Comparison of ENCODE assay signal across 8 cellular contexts in genomic region chr9:97632992-97633858, GRCh38. TPM values are rescaled to one million over a fixed set of nuclear protein-coding genes. Genes with fewer than 3 reads are reported as not detected.
DNase-seq lines count a peak whose midpoint lies in the region; ATAC-seq and TF ChIP-seq lines count a peak whose summit lies in the region.

A gene with protein sequence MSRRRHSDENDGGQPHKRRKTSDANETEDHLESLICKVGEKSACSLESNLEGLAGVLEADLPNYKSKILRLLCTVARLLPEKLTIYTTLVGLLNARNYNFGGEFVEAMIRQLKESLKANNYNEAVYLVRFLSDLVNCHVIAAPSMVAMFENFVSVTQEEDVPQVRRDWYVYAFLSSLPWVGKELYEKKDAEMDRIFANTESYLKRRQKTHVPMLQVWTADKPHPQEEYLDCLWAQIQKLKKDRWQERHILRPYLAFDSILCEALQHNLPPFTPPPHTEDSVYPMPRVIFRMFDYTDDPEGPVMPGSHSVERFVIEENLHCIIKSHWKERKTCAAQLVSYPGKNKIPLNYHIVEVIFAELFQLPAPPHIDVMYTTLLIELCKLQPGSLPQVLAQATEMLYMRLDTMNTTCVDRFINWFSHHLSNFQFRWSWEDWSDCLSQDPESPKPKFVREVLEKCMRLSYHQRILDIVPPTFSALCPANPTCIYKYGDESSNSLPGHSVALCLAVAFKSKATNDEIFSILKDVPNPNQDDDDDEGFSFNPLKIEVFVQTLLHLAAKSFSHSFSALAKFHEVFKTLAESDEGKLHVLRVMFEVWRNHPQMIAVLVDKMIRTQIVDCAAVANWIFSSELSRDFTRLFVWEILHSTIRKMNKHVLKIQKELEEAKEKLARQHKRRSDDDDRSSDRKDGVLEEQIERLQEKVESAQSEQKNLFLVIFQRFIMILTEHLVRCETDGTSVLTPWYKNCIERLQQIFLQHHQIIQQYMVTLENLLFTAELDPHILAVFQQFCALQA (plus strand): TSS chr9:97633821. CDS start chr9:97633882, 61 bp downstream.
Gene TSTD2 (minus strand): TSS chr9:97633368. CDS start chr9:97627562, 5,806 bp downstream.

- peak within 1 kb of the TSS; percentile 92 to 95 (median 95) for H3K27ac ChIP-seq in right lobe of liver

- H3K4me3 ChIP-seq in right lobe of liver: peak within 1 kb of the TSS; percentile 76 to 91 (median 88)

- peaks cover 0 to 31% (median 7%) of the 10 kb centered on the region in 4 donors for H3K4me1 ChIP-seq in right lobe of liver

- intact Hi-C loops in CD14-positive monocyte (cut with micrococcal nuclease): loop anchor here (10.0 kb wide), 2 partner anchors 62 to 292 kb away; partner anchors contain the start of genes TRMO (in 1 of the 2) and XPA (in 1 of the 2)
- intact Hi-C loops in right lobe of liver (cut with DNase I): no loop called here

- no peaks in the 10 kb centered on the region for H3K27me3 ChIP-seq in right lobe of liver

- H3K27me3 Mint-ChIP-seq in CD14-positive monocyte (ENCODE audit: low read depth in 3 of 3): no peaks in the 10 kb centered on the region

- no peaks in the 10 kb centered on the region for H3K36me3 ChIP-seq in right lobe of liver

- H3K4me3 Mint-ChIP-seq in CD14-positive monocyte: peak within 1 kb of the TSS; percentile 94 to 98

- ATAC-seq in GM19397 (IDR thresholded peaks at IDR 0.05; ENCODE audit: unreplicated experiment): peak; percentile 90
- peak; percentile 84 for ATAC-seq in HG03571 (IDR thresholded peaks at IDR 0.05; ENCODE audit: unreplicated experiment)
- ATAC-seq in right lobe of liver: peak; percentile 89 to 97 (median 92)

- TF ChIP-seq POLR2A in right lobe of liver (IDR thresholded peaks at IDR 0.05): peak; percentile 95

- peaks cover 9 to 13% of the 10 kb centered on the region in 2 donors for H3K36me3 Mint-ChIP-seq in CD14-positive monocyte

- no peaks in the 10 kb centered on the region for H3K9me3 ChIP-seq in right lobe of liver

- peaks cover 0 to 2% (median 0%) of the 10 kb centered on the region in 7 donors for H3K9me3 Mint-ChIP-seq in CD14-positive monocyte

- peak within 1 kb of the TSS; percentile 97 to 100 (median 100) for H3K27ac Mint-ChIP-seq in CD14-positive monocyte

- TF ChIP-seq CTCF in CD14-positive monocyte (IDR thresholded peaks at IDR 0.05): no peak
- TF ChIP-seq CTCF in right lobe of liver (IDR thresholded peaks at IDR 0.05): no peak

- WGBS in right lobe of liver (ENCODE audit: insufficient coverage, low coverage, low lambda C conversion rate, missing lambda C conversion rate): 2% methylated on average over 19 of the region's 83 CpGs

- H3K4me1 Mint-ChIP-seq in CD14-positive monocyte: peaks cover 48% of the 10 kb centered on the region

- DNase-seq in CD14-positive monocyte (ENCODE audit: low spot score) (peak; percentile 96), NCI-H82 (lab: John Stamatoyannopoulos, UW) (peak; percentile 99), dermis microvascular lymphatic vessel endothelial cell (ENCODE audit: low read depth in 2 of 2) (peak; percentile 93 to 99), right lobe of liver (peak; percentile 98 to 99 (median 99))
- peak; percentile 94 to 95 for DNase-seq in activated CD4-positive, alpha-beta T cell treated with anti-CD3 and anti-CD28 coated beads, Interleukin-2, amount 50 U/mL, for 48 hours
- DNase-seq in stimulated activated CD4-positive, alpha-beta T cell treated with anti-CD3 and anti-CD28 coated beads, Interleukin-4, amount 100 ng/mL, for 4 hours: peak; percentile 90 to 93

RNA-seq across cellular contexts. Expression of the first gene that starts in this region (rescaled TPM):
- polyA plus RNA-seq in CD14-positive monocyte: 10 to 100 TPM; 11.1 to 15.8 TPM
- total RNA-seq in dermis microvascular lymphatic vessel endothelial cell (22.3 and 29.1 TPM in 2 replicates), right lobe of liver (10 to 100 TPM; 10.9 to 15.3 (median 12.5) TPM)

RNA-seq across cellular contexts. Expression of gene TSTD2, which starts in this region (rescaled TPM):
- polyA plus RNA-seq in CD14-positive monocyte: 1 to 10 TPM; 1.2 to 2.4 TPM
- total RNA-seq in dermis microvascular lymphatic vessel endothelial cell: 8.6 and 13.0 TPM in 2 replicates
- 10 to 100 TPM in 1 of 6 experiments, 1 to 10 TPM in 5; 7.9 to 10.2 (median 9.0) TPM for total RNA-seq in right lobe of liver

Comparison
In these comparisons a context has a peak if more than half of its experiments do, and no peak if none do; other contexts are left out.
1. Peak in every context shown above with its lines: DNase-seq, ATAC-seq, H3K4me3 ChIP-seq and H3K27ac ChIP-seq.
2. intact Hi-C loops: an anchor here in CD14-positive monocyte (10.0 kb wide); none called in right lobe of liver.